1 cellular context compared by ENCODE assay signal in genomic region chr3:156620901-156621300, GRCh38.
TF ChIP-seq lines count a peak whose summit lies in the region.

No MANE protein-coding gene starts in this region.

TF ChIP-seq in HepG2, 621 proteins besides CTCF, POLR2A, EP300 and RAD21:
- TF ChIP-seq ZNF280B (CRISPR knock-in tag; IDR thresholded peaks at IDR 0.05; ENCODE audit: borderline replicate concordance) (no peak), HNF1A (IDR thresholded peaks at IDR 0.05; ENCODE audit: low read depth) (no peak), HNF1A (CRISPR knock-in tag; IDR thresholded peaks at IDR 0.05; ENCODE audit: borderline replicate concordance) (no peak), POLR2AphosphoS2 (IDR thresholded peaks at IDR 0.05; ENCODE audit: low read depth, low read length) (no peak), ARNT2 (CRISPR knock-in tag; IDR thresholded peaks at IDR 0.05; ENCODE audit: low read depth) (no peak), SMARCC2 (IDR thresholded peaks at IDR 0.05) (no peak), U2AF1 (optimal IDR thresholded peaks at IDR 0.05; ENCODE audit: low read depth, low read length) (no peak), ISL2 (CRISPR knock-in tag; IDR thresholded peaks at IDR 0.05) (no peak), TOPORS (CRISPR knock-in tag; IDR thresholded peaks at IDR 0.05) (no peak), ZNF256 (CRISPR knock-in tag; conservative IDR thresholded peaks at IDR 0.05) (no peak), GATAD1 (CRISPR knock-in tag; IDR thresholded peaks at IDR 0.05) (no peak), HMGA1 (CRISPR knock-in tag; conservative IDR thresholded peaks at IDR 0.05) (no peak), PHF20 (CRISPR knock-in tag; IDR thresholded peaks at IDR 0.05) (no peak), CENPBD1 (CRISPR knock-in tag; IDR thresholded peaks at IDR 0.05; ENCODE audit: borderline replicate concordance, low read depth) (no peak), ZC3H4 (CRISPR knock-in tag; IDR thresholded peaks at IDR 0.05; ENCODE audit: borderline replicate concordance) (no peak), ZNF281 (CRISPR knock-in tag; IDR thresholded peaks at IDR 0.05; ENCODE audit: borderline replicate concordance) (no peak), ZNF549 (CRISPR knock-in tag; IDR thresholded peaks at IDR 0.05) (no peak), TRIM24 (CRISPR knock-in tag; IDR thresholded peaks at IDR 0.05) (no peak), SKIL (CRISPR knock-in tag; IDR thresholded peaks at IDR 0.05; ENCODE audit: borderline replicate concordance) (no peak), ZNF274 (CRISPR knock-in tag; IDR thresholded peaks at IDR 0.05) (no peak)
